Comparison of ENCODE assay signal across 21 cellular contexts in genomic region chr17:325270-325976, GRCh38. TPM values are rescaled to one million over a fixed set of nuclear protein-coding genes. Genes with fewer than 3 reads are reported as not detected.
DNase-seq lines count a peak whose midpoint lies in the region; ATAC-seq, FAIRE-seq and TF ChIP-seq lines count a peak whose summit lies in the region.
"Had no signal": no experiment of that assay in that cellular context is flagged by ENCODE, and none has a peak within 500 bp of the region (broad histone marks: within the 10 kb centered on the region; RNA-seq: fewer than 3 reads in every experiment).

No MANE protein-coding gene starts in this region.

- H3K79me2 ChIP-seq in neural progenitor cell (ENCODE audit: low read depth), result no peaks in the 10 kb centered on the region

- CTCF ChIA-PET in activated CD8-positive, alpha-beta T cell treated with anti-CD3 and anti-CD28 coated beads for 36 hours (lab: Charles Lee), result no interaction called here

- H3K4me1 ChIP-seq in endodermal cell (ENCODE audit: control insufficient read depth, insufficient read depth, low read length) (peaks cover 6% of the 10 kb centered on the region), neural progenitor cell (peaks cover 24% of the 10 kb centered on the region), upper lobe of right lung (no peaks in the 10 kb centered on the region)

- H2AFZ ChIP-seq in neural progenitor cell (replicated peaks), result no peak overlapping the region
- H2AFZ ChIP-seq: GM23248 had no signal

- H3K4me1 Mint-ChIP-seq in endodermal cell, result peaks cover 22% of the 10 kb centered on the region
- peaks cover 43% of the 10 kb centered on the region for H3K4me1 Mint-ChIP-seq in neural progenitor cell
- H3K4me1 Mint-ChIP-seq in activated CD8-positive, alpha-beta T cell treated with anti-CD3 and anti-CD28 coated beads for 36 hours (ENCODE audit: low read depth), result peaks cover 9% of the 10 kb centered on the region

- H3K27me3 ChIP-seq in endodermal cell (ENCODE audit: control insufficient read depth, insufficient read depth, low read length, poor library complexity, severe bottlenecking) (no peaks in the 10 kb centered on the region), neural progenitor cell (no peaks in the 10 kb centered on the region), upper lobe of right lung (no peaks in the 10 kb centered on the region)

- peaks cover 6% of the 10 kb centered on the region for H3F3A ChIP-seq in neural progenitor cell (ENCODE audit: low read depth)

- intact Hi-C loops in upper lobe of right lung (cut with DNase I), result no loop called here
- intact Hi-C loops in activated CD8-positive, alpha-beta T cell treated with anti-CD3 and anti-CD28 coated beads for 36 hours (cut with micrococcal nuclease), result no loop called here

- ATAC-seq in upper lobe of right lung (no peak), GM19328 (IDR thresholded peaks at IDR 0.05; ENCODE audit: unreplicated experiment) (no peak), GM21786 (IDR thresholded peaks at IDR 0.05; ENCODE audit: unreplicated experiment) (no peak)
- ATAC-seq in activated CD8-positive, alpha-beta T cell treated with anti-CD3 and anti-CD28 coated beads for 36 hours, result no peak
- ATAC-seq: Panc1 had no signal

- H3K4me3 Mint-ChIP-seq in endodermal cell, result no peak overlapping the region
- H3K4me3 Mint-ChIP-seq in neural progenitor cell, result no peak overlapping the region
- no peak overlapping the region for H3K4me3 Mint-ChIP-seq in activated CD8-positive, alpha-beta T cell treated with anti-CD3 and anti-CD28 coated beads for 36 hours
- H3K4me3 Mint-ChIP-seq: H9, HFFc6, IgD-negative memory B cell had no signal

- H3K4me2 ChIP-seq in neural progenitor cell, result no peak overlapping the region

- peak; percentile 38 for FAIRE-seq in HTR-8/SVneo (lab: Jason Lieb, UNC)
- FAIRE-seq: D721Med had no signal

- H3K9me3 Mint-ChIP-seq in endodermal cell, result no peaks in the 10 kb centered on the region
- H3K9me3 Mint-ChIP-seq in neural progenitor cell, result peaks cover 2% of the 10 kb centered on the region
- H3K9me3 Mint-ChIP-seq in activated CD8-positive, alpha-beta T cell treated with anti-CD3 and anti-CD28 coated beads for 36 hours, result no peaks in the 10 kb centered on the region
- H3K9me3 Mint-ChIP-seq: H9, HFFc6, IgD-negative memory B cell had no signal

- 91 to 98% methylated on average over 6 to 12 of the region's 12 CpGs for WGBS in endodermal cell (ENCODE audit: insufficient coverage in 1 of 2, insufficient read length in 1 of 2), 2 experiments

- H3K9me3 ChIP-seq in endodermal cell (ENCODE audit: control insufficient read depth, low read length) (no peaks in the 10 kb centered on the region), neural progenitor cell (ENCODE audit: low read depth) (no peaks in the 10 kb centered on the region), upper lobe of right lung (no peaks in the 10 kb centered on the region)

- H3K36me3 ChIP-seq in endodermal cell (ENCODE audit: control insufficient read depth, insufficient read depth, low read length) (no peaks in the 10 kb centered on the region), neural progenitor cell (no peaks in the 10 kb centered on the region), upper lobe of right lung (no peaks in the 10 kb centered on the region)

- H3K9ac ChIP-seq in endodermal cell (ENCODE audit: extremely low read depth, low read length, poor library complexity, severe bottlenecking), result no peak overlapping the region
- no peak overlapping the region for H3K9ac ChIP-seq in neural progenitor cell
- H3K9ac ChIP-seq: GM23248 had no signal

- H4K20me1 ChIP-seq in neural progenitor cell (ENCODE audit: low read depth), result peaks cover 5% of the 10 kb centered on the region

- H3K27ac Mint-ChIP-seq in endodermal cell, result no peak overlapping the region
- H3K27ac Mint-ChIP-seq in neural progenitor cell, result peak overlapping the region; percentile 29
- no peak overlapping the region for H3K27ac Mint-ChIP-seq in activated CD8-positive, alpha-beta T cell treated with anti-CD3 and anti-CD28 coated beads for 36 hours
- H3K27ac Mint-ChIP-seq: HFFc6 had no signal

- H3K27me3 Mint-ChIP-seq in endodermal cell (ENCODE audit: insufficient read depth), result peaks cover 11% of the 10 kb centered on the region
- peaks cover 14% of the 10 kb centered on the region for H3K27me3 Mint-ChIP-seq in neural progenitor cell (ENCODE audit: insufficient read depth, low read depth)
- no peaks in the 10 kb centered on the region for H3K27me3 Mint-ChIP-seq in activated CD8-positive, alpha-beta T cell treated with anti-CD3 and anti-CD28 coated beads for 36 hours
- H3K27me3 Mint-ChIP-seq: IgD-negative memory B cell had no signal

- POLR2A ChIA-PET in activated CD8-positive, alpha-beta T cell treated with anti-CD3 and anti-CD28 coated beads for 36 hours (lab: Charles Lee), result no interaction called here

- H3K27ac ChIP-seq in endodermal cell (ENCODE audit: low read depth, low read length) (no peak overlapping the region), neural progenitor cell (no peak overlapping the region), upper lobe of right lung (no peak overlapping the region)
- H3K27ac ChIP-seq: GM23248, RWPE1 had no signal

- no peak for TF ChIP-seq CTCF in endodermal cell (conservative IDR thresholded peaks at IDR 0.05)
- no peak for TF ChIP-seq CTCF in neural progenitor cell (IDR thresholded peaks at IDR 0.05)
- no peak for TF ChIP-seq CTCF in upper lobe of right lung (IDR thresholded peaks at IDR 0.05)
- TF ChIP-seq CTCF in activated CD8-positive, alpha-beta T cell treated with anti-CD3 and anti-CD28 coated beads for 36 hours (IDR thresholded peaks at IDR 0.05), result no peak

- H3K36me3 Mint-ChIP-seq in endodermal cell (ENCODE audit: low read depth), result peaks cover 7% of the 10 kb centered on the region
- H3K36me3 Mint-ChIP-seq in neural progenitor cell, result no peaks in the 10 kb centered on the region
- no peaks in the 10 kb centered on the region for H3K36me3 Mint-ChIP-seq in activated CD8-positive, alpha-beta T cell treated with anti-CD3 and anti-CD28 coated beads for 36 hours (ENCODE audit: low read depth)

- H3K4me3 ChIP-seq in endodermal cell (ENCODE audit: low read length) (no peak overlapping the region), neural progenitor cell (no peak overlapping the region), upper lobe of right lung (no peak overlapping the region)
- H3K4me3 ChIP-seq: GM23248 had no signal

- no peak for DNase-seq in HTR-8/SVneo (ENCODE audit: insufficient read length, low spot score)
- peak; percentile 40 for DNase-seq in endodermal cell
- no peak for DNase-seq in neural progenitor cell (ENCODE audit: low spot score)
- DNase-seq in upper lobe of right lung, result peak; percentile 50
- DNase-seq in activated CD8-positive, alpha-beta T cell treated with anti-CD3 and anti-CD28 coated beads for 36 hours, result no peak
- DNase-seq: GM23248, HFFc6, NCI-H1092, NCI-H1417 treated with DMSO at 0.1 percent for 48 hours, NCI-H1694 treated with DMSO at 0.1 percent for 48 hours, NCI-H2081, NCI-H2227 treated with DMSO at 0.1 percent for 48 hours, NCI-H69, SHP77 had no signal

RNA-seq across cellular contexts. Expression of gene RPH3AL, which starts 27.2 kb away (rescaled TPM):
- total RNA-seq in endodermal cell (10 to 100 TPM; 14.7 to 16.9 TPM), neural progenitor cell (ENCODE audit: low replicate concordance) (7.5 TPM in 2 replicates), upper lobe of right lung (33.3 TPM)
- 4.1 TPM for polyA plus RNA-seq in endodermal cell (2013, experiment 1 of 2)
- 4.6 TPM for polyA plus RNA-seq in endodermal cell (2013, experiment 2 of 2)
- total RNA-seq in activated CD8-positive, alpha-beta T cell treated with anti-CD3 and anti-CD28 coated beads for 36 hours, result 1 to 10 TPM in 1 of 2 experiments, under 1 TPM in 1; 0.72 to 1.1 TPM

Comparison
In these comparisons a context has a peak if more than half of its experiments do, and no peak if none do; other contexts are left out.
1. DNase-seq: peak in endodermal cell (single experiment) and upper lobe of right lung (single experiment); none in HTR-8/SVneo (single experiment), neural progenitor cell (single experiment) and activated CD8-positive, alpha-beta T cell treated with anti-CD3 and anti-CD28 coated beads for 36 hours (single experiment).